ENCODE assay signal across 8 cellular contexts in genomic region chr5:135833961-135834638, GRCh38. TPM values are rescaled to one million over a fixed set of nuclear protein-coding genes. Genes with fewer than 3 reads are reported as not detected.
A peak's percentile ranks its signal among the peaks of the same experiment; 100 is the strongest.
DNase-seq lines count a peak whose midpoint lies in the region; ATAC-seq and TF ChIP-seq lines count a peak whose summit lies in the region.

No MANE protein-coding gene starts in this region.

- H3K9ac ChIP-seq in IMR-90 (ENCODE audit: low read depth, low read length) (no peak overlapping the region), parathyroid adenoma (no peak overlapping the region)

- no peak overlapping the region for H4K5ac ChIP-seq in IMR-90 (ENCODE audit: low read depth, low read length)

- H3K27me3 ChIP-seq in IMR-90 (ENCODE audit: control insufficient read depth, insufficient read depth, low read length), result peaks cover 36% of the 10 kb centered on the region
- peaks cover 0 to 60% (median 0%) of the 10 kb centered on the region in 4 donors for H3K27me3 ChIP-seq in esophagus muscularis mucosa
- H3K27me3 ChIP-seq in parathyroid adenoma (ENCODE audit: control insufficient read depth, insufficient read depth, low read length), result no peaks in the 10 kb centered on the region

- no peak overlapping the region for H3K4ac ChIP-seq in IMR-90 (ENCODE audit: low read depth, low read length)

- 11% methylated on average over 12 of the region's 16 CpGs; no CpG with 5 or more reads in 1 of the 2 experiments for WGBS in IMR-90 (ENCODE audit: extremely low coverage in 2 of 2, insufficient read length in 1 of 2), 2 experiments
- 30% methylated on average over 15 of the region's 16 CpGs for WGBS in esophagus muscularis mucosa

- no peak overlapping the region for H2BK5ac ChIP-seq in IMR-90 (ENCODE audit: low read depth, low read length, poor library complexity, severe bottlenecking)

- H2AK9ac ChIP-seq in IMR-90 (replicated peaks; ENCODE audit: low read depth, low read length, poor library complexity), result no peak overlapping the region

- H3K79me1 ChIP-seq in IMR-90 (ENCODE audit: low read depth in 1 of 2, low read length in 2 of 2), result no peaks in the 10 kb centered on the region

- no peak overlapping the region for H2BK20ac ChIP-seq in IMR-90 (ENCODE audit: low read depth, low read length)

- H3K4me3 ChIP-seq in AG09309 (ENCODE audit: control insufficient read depth, low read depth, low read length) (peak overlapping the region; percentile 25; the same call in 1 of the 2 replicates), IMR-90 (ENCODE audit: insufficient read depth, low read depth, low read length) (no peak overlapping the region), esophagus muscularis mucosa (peak overlapping the region; percentile 48 to 59 (median 52)), parathyroid adenoma (ENCODE audit: low read depth, low read length) (peak overlapping the region; percentile 41)

- TF ChIP-seq POLR2A in IMR-90 (IDR thresholded peaks at IDR 0.05; ENCODE audit: low read depth, low read length), result no peak
- no peak for TF ChIP-seq POLR2A in esophagus muscularis mucosa (IDR thresholded peaks at IDR 0.05; ENCODE audit: low read depth)

- intact Hi-C loops in IMR-90 (cut with micrococcal nuclease) (no loop called here), esophagus muscularis mucosa (cut with DNase I) (no loop called here)

- H3K79me2 ChIP-seq in parathyroid adenoma, result no peaks in the 10 kb centered on the region

- DNase-seq in AG09309 (ENCODE audit: low read depth) (no peak), IMR-90 (no peak), esophagus muscularis mucosa (ENCODE audit: extremely low spot score) (no peak), ACHN (no peak), COR-L47 (lab: John Stamatoyannopoulos, UW) (no peak)

- H3K9me3 ChIP-seq in IMR-90 (ENCODE audit: control insufficient read depth, insufficient read depth, low read length) (no peaks in the 10 kb centered on the region), esophagus muscularis mucosa (no peaks in the 10 kb centered on the region), parathyroid adenoma (ENCODE audit: control insufficient read depth, low read length) (no peaks in the 10 kb centered on the region)

- no peak for TF ChIP-seq EP300 in esophagus muscularis mucosa (IDR thresholded peaks at IDR 0.05)

- no peak for TF ChIP-seq RAD21 in IMR-90 (IDR thresholded peaks at IDR 0.05; ENCODE audit: low read length)

- dilution Hi-C loops in IMR-90 (cut with HindIII; ENCODE audit: low sequenced_read_pairs, unreplicated experiment), result no loop called here

- H4K20me1 ChIP-seq in IMR-90 (ENCODE audit: insufficient read depth, low read length), result no peaks in the 10 kb centered on the region

- peak; percentile 65 for TF ChIP-seq CTCF in AG09309 (IDR thresholded peaks at IDR 0.05; ENCODE audit: control insufficient read depth, insufficient read depth, low read depth, low read length, missing control alignments)
- no peak; the same call in none of the 2 replicates for TF ChIP-seq CTCF in IMR-90 (conservative IDR thresholded peaks at IDR 0.05; ENCODE audit: low read depth, low read length)
- TF ChIP-seq CTCF in esophagus muscularis mucosa (IDR thresholded peaks at IDR 0.05), result peak; percentile 42 to 73 (median 53)
- TF ChIP-seq CTCF in parathyroid adenoma (IDR thresholded peaks at IDR 0.05), result peak; percentile 48

- H3K4me1 ChIP-seq in IMR-90 (ENCODE audit: control insufficient read depth, insufficient read depth, low read length) (no peaks in the 10 kb centered on the region), esophagus muscularis mucosa (peaks cover 10 to 24% (median 19%) of the 10 kb centered on the region in 4 donors), parathyroid adenoma (peaks cover 4% of the 10 kb centered on the region)

- H2BK15ac ChIP-seq in IMR-90 (ENCODE audit: low read depth, low read length), result no peak overlapping the region

- no TSS peak for BruUV-seq in IMR-90 (replicated peaks; lab: Mats Ljungman, UMichigan)

- CTCF ChIA-PET in IMR-90 (lab: Yijun Ruan, JAX), result interaction anchor here (0.7 to 1.7 kb wide), 3 partner anchors 8 to 273 kb away, joined by 3 to 5 read pairs (median 5); no protein-coding TSS in a partner anchor

- in situ Hi-C loops in IMR-90 (cut with MboI; ENCODE audit: low sequenced_read_pairs) (loop anchor here (10.0 kb wide), 2 partner anchors 269 to 369 kb away; no protein-coding TSS in a partner anchor), ACHN (cut with HindIII; ENCODE audit: low pct_ligation_motif_present, low pct_unique_long_range_greater_than_20kb, low sequenced_read_pairs) (no loop called here)

- no peak overlapping the region for H3K27ac ChIP-seq in IMR-90 (ENCODE audit: insufficient read depth, low read length)
- H3K27ac ChIP-seq in esophagus muscularis mucosa (replicated peaks in 1 of 4), result no peak overlapping the region
- H3K27ac ChIP-seq in parathyroid adenoma, result no peak overlapping the region

- H4K91ac ChIP-seq in IMR-90 (ENCODE audit: insufficient read depth, low read depth, low read length), result no peak overlapping the region

- peaks cover 2% of the 10 kb centered on the region; the same call in 1 of the 2 replicates for H3K9me1 ChIP-seq in IMR-90 (ENCODE audit: insufficient read depth, low read length)

- peak overlapping the region; percentile 52 for H2AFZ ChIP-seq in IMR-90 (replicated peaks; ENCODE audit: low read length, poor library complexity)
- peak overlapping the region; percentile 59 for H2AFZ ChIP-seq in parathyroid adenoma

- no peak overlapping the region for H3K18ac ChIP-seq in IMR-90 (ENCODE audit: low read depth, low read length)

- no peak overlapping the region for H4K8ac ChIP-seq in IMR-90 (ENCODE audit: low read depth in 2 of 2, low read length in 2 of 2)

- no peak overlapping the region for H3K56ac ChIP-seq in IMR-90 (ENCODE audit: extremely low read depth, insufficient read depth, low read length)

- no peak overlapping the region for H2BK120ac ChIP-seq in IMR-90 (ENCODE audit: low read depth, low read length)

- no peak overlapping the region for H2AK5ac ChIP-seq in IMR-90 (ENCODE audit: low read depth, low read length)

- H3K4me2 ChIP-seq in IMR-90 (ENCODE audit: low read depth, low read length), result no peak overlapping the region; the same call in 1 of the 2 replicates
- H3K4me2 ChIP-seq in parathyroid adenoma (ENCODE audit: low read length), result peak overlapping the region; percentile 80

- ATAC-seq in GM19468 (IDR thresholded peaks at IDR 0.05; ENCODE audit: extremely low read depth, unreplicated experiment) (peak; percentile 61), IMR-90 (ENCODE audit: low read depth) (peak; percentile 85), GM19328 (IDR thresholded peaks at IDR 0.05; ENCODE audit: unreplicated experiment) (no peak)

- no peak overlapping the region for H3K23ac ChIP-seq in IMR-90 (ENCODE audit: low read depth, low read length)

- H3K14ac ChIP-seq in IMR-90 (replicated peaks; ENCODE audit: low read depth, low read length), result no peak overlapping the region

- POLR2A ChIA-PET in IMR-90 (lab: Charles Lee; ENCODE audit: unreplicated experiment), result no interaction called here

- H3K36me3 ChIP-seq in IMR-90 (ENCODE audit: control insufficient read depth, insufficient read depth, low read length), result no peaks in the 10 kb centered on the region
- no peaks in the 10 kb centered on the region for H3K36me3 ChIP-seq in esophagus muscularis mucosa
- H3K36me3 ChIP-seq in parathyroid adenoma (ENCODE audit: control insufficient read depth, insufficient read depth, low read length), result no peaks in the 10 kb centered on the region

TF ChIP-seq in IMR-90, 13 proteins besides CTCF, POLR2A, EP300 and RAD21:
- TF ChIP-seq FOS (IDR thresholded peaks at IDR 0.05; ENCODE audit: low read depth, low read length) (no peak), RCOR1 (IDR thresholded peaks at IDR 0.05; ENCODE audit: insufficient replicate concordance, low read length) (no peak), MAZ (IDR thresholded peaks at IDR 0.05; ENCODE audit: borderline replicate concordance, low read depth, low read length) (no peak), ELK1 (IDR thresholded peaks at IDR 0.05; ENCODE audit: borderline replicate concordance, low read depth, low read length) (no peak), SMC3 (IDR thresholded peaks at IDR 0.05; ENCODE audit: low read depth, low read length) (no peak)

RNA-seq across cellular contexts. Expression of gene SLC25A48, which starts 0.4 kb away (rescaled TPM):
- not detected in 2 replicates for total RNA-seq in IMR-90 (2012; rRNA removed)
- polyA plus RNA-seq in IMR-90 (2012; rRNA removed), result not detected in 2 replicates
- not detected in 2 replicates for polyA plus RNA-seq in IMR-90 (2012; cell fraction: cytosol; rRNA removed)
- not detected in 2 replicates for polyA plus RNA-seq in IMR-90 (2012; cell fraction: nucleus; rRNA removed; ENCODE audit: low replicate concordance)
- under 1 TPM in 2 of 4 donors, not detected in 2; 0.40 to 0.42 TPM for total RNA-seq in esophagus muscularis mucosa
